Comparison of ENCODE assay signal across 1 cellular context in genomic region chr1:236063551-236063918, GRCh38.
TF ChIP-seq lines count a peak whose summit lies in the region.

No MANE protein-coding gene starts in this region.

TF ChIP-seq in HepG2, 621 proteins besides CTCF, POLR2A, EP300 and RAD21 (continued from another document):
- TF ChIP-seq, protein P1, sequence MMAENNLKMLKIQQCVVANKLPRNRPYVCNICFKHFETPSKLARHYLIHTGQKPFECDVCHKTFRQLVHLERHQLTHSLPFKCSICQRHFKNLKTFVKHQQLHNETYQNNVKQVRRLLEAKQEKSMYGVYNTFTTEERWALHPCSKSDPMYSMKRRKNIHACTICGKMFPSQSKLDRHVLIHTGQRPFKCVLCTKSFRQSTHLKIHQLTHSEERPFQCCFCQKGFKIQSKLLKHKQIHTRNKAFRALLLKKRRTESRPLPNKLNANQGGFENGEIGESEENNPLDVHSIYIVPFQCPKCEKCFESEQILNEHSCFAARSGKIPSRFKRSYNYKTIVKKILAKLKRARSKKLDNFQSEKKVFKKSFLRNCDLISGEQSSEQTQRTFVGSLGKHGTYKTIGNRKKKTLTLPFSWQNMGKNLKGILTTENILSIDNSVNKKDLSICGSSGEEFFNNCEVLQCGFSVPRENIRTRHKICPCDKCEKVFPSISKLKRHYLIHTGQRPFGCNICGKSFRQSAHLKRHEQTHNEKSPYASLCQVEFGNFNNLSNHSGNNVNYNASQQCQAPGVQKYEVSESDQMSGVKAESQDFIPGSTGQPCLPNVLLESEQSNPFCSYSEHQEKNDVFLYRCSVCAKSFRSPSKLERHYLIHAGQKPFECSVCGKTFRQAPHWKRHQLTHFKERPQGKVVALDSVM (CRISPR knock-in tag; IDR thresholded peaks at IDR 0.05), result peak; percentile 93
